ENCODE assay signal across 1 cellular context in the genomic region with DNA sequence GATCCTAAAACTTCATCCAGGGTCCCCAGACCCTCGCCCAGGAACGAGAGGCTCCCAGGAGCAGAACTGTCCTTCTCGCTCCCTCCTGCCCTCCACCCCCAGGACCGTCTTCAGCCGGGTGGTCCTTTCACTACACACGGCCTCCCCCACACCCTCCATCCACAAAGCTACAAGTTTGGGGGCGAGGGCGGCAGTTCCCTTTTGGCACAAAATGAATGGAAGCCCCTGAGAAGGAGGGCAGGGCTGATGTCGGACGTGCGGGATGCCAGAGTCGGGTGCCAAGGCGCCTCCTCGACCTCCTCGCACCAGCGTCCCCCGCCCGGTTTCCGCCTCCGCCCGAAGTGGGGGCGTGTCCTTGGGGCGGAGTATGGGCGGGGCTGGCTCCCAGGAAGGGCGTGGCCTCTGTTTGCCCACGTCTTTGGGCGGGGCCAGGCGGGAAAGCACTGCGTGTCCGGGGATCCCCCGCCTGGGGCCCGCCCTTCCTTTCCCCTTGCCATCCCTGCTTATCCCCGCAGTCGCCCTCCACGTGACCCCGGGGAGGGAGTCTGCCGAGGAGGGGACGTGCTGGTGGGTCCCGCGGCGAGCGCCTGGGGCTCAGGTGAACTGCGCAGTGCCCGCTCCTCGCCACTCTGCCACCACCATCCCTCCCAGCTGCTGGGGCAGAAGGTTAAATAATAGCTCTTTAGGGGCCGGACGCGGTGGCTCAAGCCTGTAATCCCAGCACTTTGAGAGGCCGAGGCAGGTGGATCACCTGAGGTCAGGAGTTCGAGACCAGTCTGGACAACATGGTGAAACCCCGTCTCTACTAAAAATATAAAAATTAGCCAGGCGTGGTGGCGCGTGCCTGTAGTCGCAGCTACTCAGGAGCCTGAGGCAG.
TF ChIP-seq lines count a peak whose summit lies in the region.

No MANE protein-coding gene starts in this region.

TF ChIP-seq in SK-N-SH treated with all-trans-retinoic acid at 6 μM for 48 hours, 23 proteins besides CTCF, POLR2A, EP300 and RAD21 (continued from another document):
- TF ChIP-seq, protein P1, sequence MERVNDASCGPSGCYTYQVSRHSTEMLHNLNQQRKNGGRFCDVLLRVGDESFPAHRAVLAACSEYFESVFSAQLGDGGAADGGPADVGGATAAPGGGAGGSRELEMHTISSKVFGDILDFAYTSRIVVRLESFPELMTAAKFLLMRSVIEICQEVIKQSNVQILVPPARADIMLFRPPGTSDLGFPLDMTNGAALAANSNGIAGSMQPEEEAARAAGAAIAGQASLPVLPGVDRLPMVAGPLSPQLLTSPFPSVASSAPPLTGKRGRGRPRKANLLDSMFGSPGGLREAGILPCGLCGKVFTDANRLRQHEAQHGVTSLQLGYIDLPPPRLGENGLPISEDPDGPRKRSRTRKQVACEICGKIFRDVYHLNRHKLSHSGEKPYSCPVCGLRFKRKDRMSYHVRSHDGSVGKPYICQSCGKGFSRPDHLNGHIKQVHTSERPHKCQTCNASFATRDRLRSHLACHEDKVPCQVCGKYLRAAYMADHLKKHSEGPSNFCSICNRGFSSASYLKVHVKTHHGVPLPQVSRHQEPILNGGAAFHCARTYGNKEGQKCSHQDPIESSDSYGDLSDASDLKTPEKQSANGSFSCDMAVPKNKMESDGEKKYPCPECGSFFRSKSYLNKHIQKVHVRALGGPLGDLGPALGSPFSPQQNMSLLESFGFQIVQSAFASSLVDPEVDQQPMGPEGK (CRISPR knock-in tag; IDR thresholded peaks at IDR 0.05; ENCODE audit: borderline replicate concordance), result no peak
- TF ChIP-seq ISL1 (CRISPR knock-in tag; IDR thresholded peaks at IDR 0.05), result no peak
- TF ChIP-seq CSDC2 (CRISPR knock-in tag; IDR thresholded peaks at IDR 0.05), result no peak
- TF ChIP-seq BACH2 (CRISPR knock-in tag; IDR thresholded peaks at IDR 0.05; ENCODE audit: borderline replicate concordance), result no peak
- no peak for TF ChIP-seq ZNF70 (CRISPR knock-in tag; IDR thresholded peaks at IDR 0.05)
- no peak for TF ChIP-seq ZNF565 (CRISPR knock-in tag; conservative IDR thresholded peaks at IDR 0.05; ENCODE audit: low read depth)
- TF ChIP-seq, protein P2, sequence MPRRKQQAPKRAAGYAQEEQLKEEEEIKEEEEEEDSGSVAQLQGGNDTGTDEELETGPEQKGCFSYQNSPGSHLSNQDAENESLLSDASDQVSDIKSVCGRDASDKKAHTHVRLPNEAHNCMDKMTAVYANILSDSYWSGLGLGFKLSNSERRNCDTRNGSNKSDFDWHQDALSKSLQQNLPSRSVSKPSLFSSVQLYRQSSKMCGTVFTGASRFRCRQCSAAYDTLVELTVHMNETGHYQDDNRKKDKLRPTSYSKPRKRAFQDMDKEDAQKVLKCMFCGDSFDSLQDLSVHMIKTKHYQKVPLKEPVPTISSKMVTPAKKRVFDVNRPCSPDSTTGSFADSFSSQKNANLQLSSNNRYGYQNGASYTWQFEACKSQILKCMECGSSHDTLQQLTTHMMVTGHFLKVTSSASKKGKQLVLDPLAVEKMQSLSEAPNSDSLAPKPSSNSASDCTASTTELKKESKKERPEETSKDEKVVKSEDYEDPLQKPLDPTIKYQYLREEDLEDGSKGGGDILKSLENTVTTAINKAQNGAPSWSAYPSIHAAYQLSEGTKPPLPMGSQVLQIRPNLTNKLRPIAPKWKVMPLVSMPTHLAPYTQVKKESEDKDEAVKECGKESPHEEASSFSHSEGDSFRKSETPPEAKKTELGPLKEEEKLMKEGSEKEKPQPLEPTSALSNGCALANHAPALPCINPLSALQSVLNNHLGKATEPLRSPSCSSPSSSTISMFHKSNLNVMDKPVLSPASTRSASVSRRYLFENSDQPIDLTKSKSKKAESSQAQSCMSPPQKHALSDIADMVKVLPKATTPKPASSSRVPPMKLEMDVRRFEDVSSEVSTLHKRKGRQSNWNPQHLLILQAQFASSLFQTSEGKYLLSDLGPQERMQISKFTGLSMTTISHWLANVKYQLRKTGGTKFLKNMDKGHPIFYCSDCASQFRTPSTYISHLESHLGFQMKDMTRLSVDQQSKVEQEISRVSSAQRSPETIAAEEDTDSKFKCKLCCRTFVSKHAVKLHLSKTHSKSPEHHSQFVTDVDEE (CRISPR knock-in tag; IDR thresholded peaks at IDR 0.05), result no peak
- no peak for TF ChIP-seq ZC3H10 (CRISPR knock-in tag; IDR thresholded peaks at IDR 0.05)
- TF ChIP-seq TCF4 (CRISPR knock-in tag; IDR thresholded peaks at IDR 0.05; ENCODE audit: borderline replicate concordance), result no peak
